In genomic region chr3:114743746-114744145, GRCh38 we compare ENCODE assay signal across 23 cellular contexts.
"Had no signal": no experiment of that assay in that cellular context is flagged by ENCODE, and none has a peak within 500 bp of the region (broad histone marks: within the 10 kb centered on the region; RNA-seq: fewer than 3 reads in every experiment).

No MANE protein-coding gene starts in this region.

- H3K27me3 Mint-ChIP-seq: activated CD8-positive, alpha-beta T cell treated with anti-CD3 and anti-CD28 coated beads for 36 hours; activated naive CD4-positive, alpha-beta T cell treated with anti-CD3 and anti-CD28 coated beads, Interleukin-2, amount 50 U/mL, for 24 hours had no signal

- H3K9me2 ChIP-seq: SK-N-SH had no signal

- H3K27ac ChIP-seq: Peyer's patch, RWPE1, SJCRH30 had no signal

- H3K4me3 Mint-ChIP-seq: activated CD8-positive, alpha-beta T cell treated with anti-CD3 and anti-CD28 coated beads for 36 hours; activated naive CD4-positive, alpha-beta T cell treated with anti-CD3 and anti-CD28 coated beads, Interleukin-2, amount 50 U/mL, for 24 hours had no signal

- H3K4me3 ChIP-seq: body of pancreas, Peyer's patch, SJCRH30 had no signal

- H3K27ac Mint-ChIP-seq: activated CD8-positive, alpha-beta T cell treated with anti-CD3 and anti-CD28 coated beads for 36 hours; activated naive CD4-positive, alpha-beta T cell treated with anti-CD3 and anti-CD28 coated beads, Interleukin-2, amount 50 U/mL, for 24 hours had no signal

- H3K9me3 ChIP-seq: body of pancreas, Peyer's patch, SJCRH30, SK-N-SH had no signal

- H3K4me2 ChIP-seq: SK-N-SH had no signal

- H3K9me3 Mint-ChIP-seq: activated CD8-positive, alpha-beta T cell treated with anti-CD3 and anti-CD28 coated beads for 36 hours; activated naive CD4-positive, alpha-beta T cell treated with anti-CD3 and anti-CD28 coated beads, Interleukin-2, amount 50 U/mL, for 24 hours had no signal

- FAIRE-seq: bronchial epithelial cell had no signal

- H3K27me3 ChIP-seq: body of pancreas, Peyer's patch, SJCRH30 had no signal

- ATAC-seq: activated CD4-positive, CD25-positive, alpha-beta regulatory T cell treated with anti-CD3 and anti-CD28 coated beads, Interleukin-2, amount 50 U/mL, for 24 hours; activated CD8-positive, alpha-beta T cell treated with anti-CD3 and anti-CD28 coated beads for 36 hours; body of pancreas had no signal

- H3K4me1 ChIP-seq: SJCRH30 had no signal

- DNase-seq: activated CD4-positive, alpha-beta T cell treated with anti-CD3 and anti-CD28 coated beads for 4 hours; activated CD8-positive, alpha-beta memory T cell treated with anti-CD3 and anti-CD28 coated beads, Interleukin-2, amount 50 U/mL, for 4 hours; activated CD8-positive, alpha-beta T cell treated with anti-CD3 and anti-CD28 coated beads for 36 hours; aorta; body of pancreas; central memory CD4-positive, alpha-beta T cell; Kasumi-1; KBM-7; NCI-H1417; NCI-H1694; NCI-H2029; NCI-H510A treated with DMSO at 0.1 percent for 48 hours; NCI-H69; NK-92 treated with Interleukin-12 subunit alpha and Interleukin-12 subunit beta, amount 100 ng/mL, for 24 hours; Peyer's patch; Right ventricle myocardium superior; SJCRH30; SK-N-SH; T-helper 1 cell had no signal

- H3K36me3 ChIP-seq: Peyer's patch, SJCRH30 had no signal

- H3K9ac ChIP-seq: SK-N-SH had no signal
